ENCODE assay signal across 9 cellular contexts in genomic region chr15:79168922-79169322, GRCh38.
DNase-seq lines count a peak whose midpoint lies in the region; ATAC-seq lines count a peak whose summit lies in the region.
"Had no signal": no experiment of that assay in that cellular context is flagged by ENCODE, and none has a peak within 500 bp of the region (broad histone marks: within the 10 kb centered on the region; RNA-seq: fewer than 3 reads in every experiment).

No MANE protein-coding gene starts in this region.

- no peak overlapping the region for H3K27ac Mint-ChIP-seq in T-cell

- CTCF ChIA-PET in T-cell (lab: Charles Lee), result no interaction called here

- POLR2A ChIA-PET in T-cell (lab: Charles Lee), result no interaction called here

- DNase-seq in HPDE6-E6E7 (ENCODE audit: extremely low spot score) (peak; percentile 77), NCI-H774 (lab: John Stamatoyannopoulos, UW) (peak; percentile 82), glomerular visceral epithelial cell (ENCODE audit: extremely low spot score) (peak; percentile 34), pons (ENCODE audit: low spot score) (peak; percentile 90), SIG-M5 treated with dmso at 0.1 percent for 504 hours (lab: John Stamatoyannopoulos, UW; ENCODE audit: unreplicated experiment) (no peak), T-cell (no peak)
- DNase-seq in activated CD4-positive, CD25-positive, alpha-beta regulatory T cell treated with anti-CD3 and anti-CD28 coated beads, Interleukin-2, amount 50 U/mL, for 72 hours, result no peak
- DNase-seq: Kasumi-1 had no signal

- ATAC-seq in HG03439 (IDR thresholded peaks at IDR 0.05; ENCODE audit: unreplicated experiment) (no peak), T-cell (replicated peaks in 1 of 4) (no peak)

- peaks cover 44 to 50% of the 10 kb centered on the region in 2 donors for H3K27me3 Mint-ChIP-seq in T-cell

- no peak overlapping the region for H3K4me3 Mint-ChIP-seq in T-cell

- H3K4me1 Mint-ChIP-seq in T-cell, result no peaks in the 10 kb centered on the region

- H3K9me3 Mint-ChIP-seq in T-cell, result no peaks in the 10 kb centered on the region

- H3K36me3 Mint-ChIP-seq in T-cell, result no peaks in the 10 kb centered on the region

Comparison
In these comparisons a context has a peak if more than half of its experiments do, and no peak if none do; other contexts are left out.
1. DNase-seq: peak in HPDE6-E6E7 (single experiment), NCI-H774 (single experiment), glomerular visceral epithelial cell (single experiment) and pons (single experiment); none in activated CD4-positive, CD25-positive, alpha-beta regulatory T cell treated with anti-CD3 and anti-CD28 coated beads, Interleukin-2, amount 50 U/mL, for 72 hours (single experiment), SIG-M5 treated with dmso at 0.1 percent for 504 hours (single experiment) and T-cell (0 of 34).